Comparison of ENCODE assay signal across 12 cellular contexts in genomic region chr6:36829919-36830544, GRCh38. TPM values are rescaled to one million over a fixed set of nuclear protein-coding genes. Genes with fewer than 3 reads are reported as not detected.
A peak's percentile ranks its signal among the peaks of the same experiment; 100 is the strongest.
DNase-seq lines count a peak whose midpoint lies in the region; ATAC-seq, FAIRE-seq and TF ChIP-seq lines count a peak whose summit lies in the region.
"Had no signal": no experiment of that assay in that cellular context is flagged by ENCODE, and none has a peak within 500 bp of the region (broad histone marks: within the 10 kb centered on the region; RNA-seq: fewer than 3 reads in every experiment).

No MANE protein-coding gene starts in this region.

- TF ChIP-seq CTCF in LNCaP clone FGC (IDR thresholded peaks at IDR 0.05; ENCODE audit: control insufficient read depth, extremely low read depth, insufficient read depth) (no peak), kidney (IDR thresholded peaks at IDR 0.05; ENCODE audit: borderline replicate concordance, extremely low read depth, insufficient read depth) (no peak)

- peak overlapping the region; percentile 35 to 58 for H3K27ac ChIP-seq in kidney (ENCODE audit: low read depth in 2 of 2, low read length in 2 of 2)
- no peak overlapping the region for H3K27ac ChIP-seq in subcutaneous abdominal adipose tissue (ENCODE audit: low read depth, low read length)

- intact Hi-C loops in kidney (cut with DNase I): no loop called here

- H3K27me3 ChIP-seq in subcutaneous abdominal adipose tissue (ENCODE audit: control insufficient read depth in 5 of 5, insufficient read depth in 4 of 5, low read length in 5 of 5): peaks cover 0 to under 1% (median 0%) of the 10 kb centered on the region in 5 donors

- H3K9ac ChIP-seq in kidney (ENCODE audit: low read length in 2 of 2) (no peak overlapping the region), subcutaneous abdominal adipose tissue (ENCODE audit: low read length in 5 of 5) (peak overlapping the region in 3 of 5 donors; percentile 16 to 48 (median 16))

- H3K4me1 ChIP-seq in kidney (ENCODE audit: control insufficient read depth in 1 of 2, insufficient read depth in 1 of 2, low read depth in 1 of 2, low read length in 2 of 2): peaks cover 28 to 32% of the 10 kb centered on the region in 2 donors
- peaks cover 11 to 54% (median 28%) of the 10 kb centered on the region in 5 donors for H3K4me1 ChIP-seq in subcutaneous abdominal adipose tissue (ENCODE audit: control insufficient read depth in 5 of 5, insufficient read depth in 5 of 5, low read length in 5 of 5)

- H3K36me3 ChIP-seq in kidney (ENCODE audit: control insufficient read depth in 1 of 2, insufficient read depth in 2 of 2, low read length in 2 of 2) (no peaks in the 10 kb centered on the region), subcutaneous abdominal adipose tissue (ENCODE audit: control insufficient read depth in 5 of 5, insufficient read depth in 5 of 5, low read length in 5 of 5) (no peaks in the 10 kb centered on the region)

- no peak for FAIRE-seq in kidney (lab: Jason Lieb, UNC)

- ATAC-seq in GM21423 (IDR thresholded peaks at IDR 0.05; ENCODE audit: unreplicated experiment) (no peak), GM18907 (IDR thresholded peaks at IDR 0.05; ENCODE audit: unreplicated experiment) (no peak), GM18520 (IDR thresholded peaks at IDR 0.05; ENCODE audit: unreplicated experiment) (no peak)
- ATAC-seq: activated naive CD8-positive, alpha-beta T cell treated with anti-CD3 and anti-CD28 coated beads, Interleukin-2, amount 50 U/mL, for 24 hours; stimulated activated naive CD8-positive, alpha-beta T cell treated with anti-CD3 and anti-CD28 coated beads, Interleukin-15, Interleukin-2, amounts not matched to agents 100 U/mL and 50 U/mL, for 24 hours had no signal

- no peaks in the 10 kb centered on the region for H3K9me3 ChIP-seq in kidney (ENCODE audit: control insufficient read depth in 1 of 2, low read length in 2 of 2)
- H3K9me3 ChIP-seq in subcutaneous abdominal adipose tissue (ENCODE audit: control insufficient read depth in 5 of 5, low read length in 5 of 5): no peaks in the 10 kb centered on the region

- H3K4me3 ChIP-seq in LNCaP clone FGC (ENCODE audit: low read depth, low read length) (no peak overlapping the region), kidney (ENCODE audit: low read length in 2 of 2) (no peak overlapping the region), subcutaneous abdominal adipose tissue (ENCODE audit: low read depth in 1 of 5, low read length in 5 of 5) (peak overlapping the region in 2 of 5 donors; percentile 3 to 4)

- DNase-seq in LNCaP clone FGC (ENCODE audit: low read depth) (peak; percentile 54), astrocyte of the hippocampus (ENCODE audit: low read depth, low spot score) (peak; percentile 89), kidney (no peak), SIG-M5 treated with dmso at 0.1 percent for 504 hours (lab: John Stamatoyannopoulos, UW; ENCODE audit: unreplicated experiment) (no peak)
- DNase-seq: activated B cell treated with CpG ODN at 0.5 μM for 24 hours; activated naive CD8-positive, alpha-beta T cell treated with anti-CD3 and anti-CD28 coated beads, Interleukin-2, amount 50 U/mL, for 24 hours; NCI-H524; stimulated activated naive CD8-positive, alpha-beta T cell treated with anti-CD3 and anti-CD28 coated beads, Interleukin-15, Interleukin-2, amounts not matched to agents 100 U/mL and 50 U/mL, for 24 hours had no signal

RNA-seq across cellular contexts. Expression of gene CPNE5, which starts 9.2 kb away (rescaled TPM):
- total RNA-seq in kidney: 7.1 TPM
- 3.7 TPM for polyA plus RNA-seq in kidney (ENCODE audit: insufficient read depth, low read depth, low replicate concordance)

RNA-seq across cellular contexts. Expression of gene PPIL1, which starts 44.6 kb away (rescaled TPM):
- total RNA-seq in kidney: 21.3 TPM
- 40.1 TPM for polyA plus RNA-seq in kidney (ENCODE audit: insufficient read depth, low read depth, low replicate concordance)

RNA-seq across cellular contexts. Expression of gene C6orf89, which starts 55.7 kb away (rescaled TPM):
- total RNA-seq in kidney: 72.4 TPM
- polyA plus RNA-seq in kidney (ENCODE audit: insufficient read depth, low read depth, low replicate concordance): 25.7 TPM

Comparison
In these comparisons a context has a peak if more than half of its experiments do, and no peak if none do; other contexts are left out.
1. DNase-seq: peak in LNCaP clone FGC (single experiment) and astrocyte of the hippocampus (single experiment); none in kidney (single experiment) and SIG-M5 treated with dmso at 0.1 percent for 504 hours (single experiment).
2. H3K9ac ChIP-seq: peak in subcutaneous abdominal adipose tissue (3 of 5); none in kidney (0 of 2).